9 cellular contexts compared by ENCODE assay signal in genomic region chr4:110970642-110971041, GRCh38.
A peak's percentile ranks its signal among the peaks of the same experiment; 100 is the strongest.
DNase-seq lines count a peak whose midpoint lies in the region; ATAC-seq and TF ChIP-seq lines count a peak whose summit lies in the region.
"Had no signal": no experiment of that assay in that cellular context is flagged by ENCODE, and none has a peak within 500 bp of the region (broad histone marks: within the 10 kb centered on the region; RNA-seq: fewer than 3 reads in every experiment).

No MANE protein-coding gene starts in this region.

- peak; percentile 26 for TF ChIP-seq CTCF in lower lobe of right lung (IDR thresholded peaks at IDR 0.05)

- no peak overlapping the region for H3K4me3 ChIP-seq in Jurkat, Clone E6-1 (ENCODE audit: low read length)
- no peak overlapping the region for H3K4me3 ChIP-seq in lower lobe of right lung

- ATAC-seq in GM21447 (IDR thresholded peaks at IDR 0.05; ENCODE audit: unreplicated experiment): peak; percentile 91
- ATAC-seq in lower lobe of right lung: peak; percentile 31 to 32

- no peaks in the 10 kb centered on the region for H3K36me3 ChIP-seq in lower lobe of right lung

- no peak overlapping the region for H3K27ac ChIP-seq in lower lobe of right lung

- no peaks in the 10 kb centered on the region for H3K4me1 ChIP-seq in lower lobe of right lung

- H3K9me3 ChIP-seq in lower lobe of right lung: no peaks in the 10 kb centered on the region

- intact Hi-C loops in lower lobe of right lung (cut with DNase I): no loop called here

- DNase-seq in NCI-H2171 treated with DMSO at 0.1 percent for 48 hours (lab: John Stamatoyannopoulos, UW): peak; percentile 0
- no peak for DNase-seq in NCI-H2171 (lab: John Stamatoyannopoulos, UW)
- DNase-seq in Jurkat, Clone E6-1 (ENCODE audit: low read depth, low spot score): peak; percentile 32
- DNase-seq in activated CD4-positive, alpha-beta T cell treated with anti-CD3 and anti-CD28 coated beads, Interleukin-2, amount 50 U/mL, for 48 hours: peak; percentile 0 to 11
- DNase-seq in lower lobe of right lung: no peak
- no peak for DNase-seq in occipital lobe (lab: John Stamatoyannopoulos, UW)
- no peak for DNase-seq in NCI-H2227 (lab: John Stamatoyannopoulos, UW; ENCODE audit: unreplicated experiment)
- DNase-seq: activated naive CD8-positive, alpha-beta T cell treated with anti-CD3 and anti-CD28 coated beads, Interleukin-2, amount 10 ng/mL, durations not matched to agents 7 days and 5 days had no signal

- H3K27me3 ChIP-seq in lower lobe of right lung (ENCODE audit: low read depth): no peaks in the 10 kb centered on the region

Comparison
In these comparisons a context has a peak if more than half of its experiments do, and no peak if none do; other contexts are left out.
1. DNase-seq: peak in NCI-H2171 treated with DMSO at 0.1 percent for 48 hours (single experiment), Jurkat, Clone E6-1 (single experiment) and activated CD4-positive, alpha-beta T cell treated with anti-CD3 and anti-CD28 coated beads, Interleukin-2, amount 50 U/mL, for 48 hours (2 of 2); none in NCI-H2171 (single experiment), lower lobe of right lung (single experiment), occipital lobe (single experiment) and NCI-H2227 (single experiment).